ENCODE assay signal across 14 cellular contexts in the genomic region with DNA sequence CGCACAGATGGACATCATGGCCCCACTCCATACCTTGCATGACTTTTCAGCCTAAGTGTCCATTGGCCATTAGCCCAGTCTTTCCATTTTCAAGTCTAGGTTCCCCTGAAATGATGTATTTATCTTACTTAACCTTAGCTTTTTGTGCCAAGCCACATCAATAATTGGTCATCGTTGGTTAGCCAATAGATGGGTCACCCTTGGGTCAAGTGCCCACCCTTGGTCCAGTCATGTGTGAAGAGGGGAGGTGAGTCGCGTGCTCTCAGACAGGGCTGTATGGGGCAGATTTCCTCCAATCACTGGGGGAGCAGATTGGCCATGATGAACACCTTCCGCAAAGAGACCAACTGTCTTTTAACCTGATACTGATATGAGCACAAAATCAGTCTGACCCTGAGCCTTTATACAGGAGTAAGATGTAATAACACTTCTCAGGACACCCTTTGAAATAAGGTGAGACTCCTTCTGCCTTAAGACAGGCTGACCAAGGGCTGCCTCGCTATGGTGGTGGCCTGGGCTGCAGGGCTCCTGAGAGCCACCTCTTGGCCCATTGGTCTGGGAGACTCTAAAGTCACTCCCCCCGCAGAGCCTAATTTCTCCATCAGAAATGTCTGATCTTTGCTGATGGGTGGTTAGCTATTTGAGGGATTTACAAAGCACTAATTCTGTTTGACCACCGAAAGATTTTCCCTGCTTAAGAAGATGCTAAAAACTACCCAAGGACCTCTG.
DNase-seq lines count a peak whose midpoint lies in the region; ATAC-seq and TF ChIP-seq lines count a peak whose summit lies in the region.
"Had no signal": no experiment of that assay in that cellular context is flagged by ENCODE, and none has a peak within 500 bp of the region (broad histone marks: within the 10 kb centered on the region; RNA-seq: fewer than 3 reads in every experiment).

No MANE protein-coding gene starts in this region.

- in situ Hi-C loops in astrocyte of the spinal cord (cut with HindIII; ENCODE audit: low sequenced_read_pairs): no loop called here

- H3K27ac ChIP-seq in heart left ventricle: peak overlapping the region in 1 of 12 donors; percentile 85
- H3K27ac ChIP-seq: prostate gland had no signal

- ATAC-seq in heart left ventricle: no peak

- H3K9me3 ChIP-seq in heart left ventricle: no peaks in the 10 kb centered on the region
- H3K9me3 ChIP-seq: BE2C, prostate gland had no signal

- H3K36me3 ChIP-seq in heart left ventricle: no peaks in the 10 kb centered on the region
- H3K36me3 ChIP-seq: BE2C, prostate gland had no signal

- H3K27me3 ChIP-seq in heart left ventricle: no peaks in the 10 kb centered on the region
- H3K27me3 ChIP-seq: BE2C had no signal

- H3K4me3 ChIP-seq in astrocyte of the spinal cord (ENCODE audit: low read depth, low read length) (no peak overlapping the region), heart left ventricle (no peak overlapping the region)
- H3K4me3 ChIP-seq: prostate gland had no signal

- H3K4me1 ChIP-seq in heart left ventricle: peaks cover 0 to 50% (median 23%) of the 10 kb centered on the region in 12 donors
- H3K4me1 ChIP-seq: BE2C, prostate gland had no signal

- no peak for TF ChIP-seq CTCF in astrocyte of the spinal cord (IDR thresholded peaks at IDR 0.05; ENCODE audit: low read depth, low read length)
- no peak for TF ChIP-seq CTCF in heart left ventricle (IDR thresholded peaks at IDR 0.05)

- peak; percentile 24 for DNase-seq in HS-5 (ENCODE audit: low read depth)
- DNase-seq in astrocyte of the spinal cord (ENCODE audit: low read depth, low spot score): peak; percentile 38
- DNase-seq in kidney glomerular epithelial cell (lab: John Stamatoyannopoulos, UW): peak; percentile 35
- peak; percentile 12 for DNase-seq in stimulated activated CD8-positive, alpha-beta memory T cell treated with anti-CD3 and anti-CD28 coated beads, Interleukin-4, amount 100 ng/mL, for 48 hours
- no peak for DNase-seq in heart left ventricle
- no peak for DNase-seq in nucleus accumbens (lab: John Stamatoyannopoulos, UW)
- DNase-seq in DMS153 (lab: John Stamatoyannopoulos, UW): no peak
- no peak for DNase-seq in NCI-H2196 (lab: John Stamatoyannopoulos, UW; ENCODE audit: unreplicated experiment)
- DNase-seq: activated CD4-positive, alpha-beta T cell treated with anti-CD3 and anti-CD28 coated beads, Interleukin-2, amount 50 U/mL, for 4 hours; BE2C; DMS53; kidney; SIG-M5 had no signal

- 86 to 98% (median 95%) methylated on average over 8 of the region's 8 CpGs for WGBS in heart left ventricle, 4 donors

- TF ChIP-seq POLR2A in heart left ventricle (IDR thresholded peaks at IDR 0.05): no peak

- intact Hi-C loops in heart left ventricle (cut with DNase I): loop anchor here in 1 of 10 donors (10.0 kb wide), 1 partner anchor 135 kb away; no protein-coding TSS in a partner anchor

Comparison
In these comparisons a context has a peak if more than half of its experiments do, and no peak if none do; other contexts are left out.
1. DNase-seq: peak in HS-5 (single experiment), astrocyte of the spinal cord (single experiment), kidney glomerular epithelial cell (single experiment) and stimulated activated CD8-positive, alpha-beta memory T cell treated with anti-CD3 and anti-CD28 coated beads, Interleukin-4, amount 100 ng/mL, for 48 hours (single experiment); none in heart left ventricle (0 of 5), nucleus accumbens (0 of 56), DMS153 (single experiment) and NCI-H2196 (single experiment).